7 cellular contexts compared by ENCODE assay signal in genomic region chr19:4792866-4793195, GRCh38. TPM values are rescaled to one million over a fixed set of nuclear protein-coding genes. Genes with fewer than 3 reads are reported as not detected.
A peak's percentile ranks its signal among the peaks of the same experiment; 100 is the strongest.
DNase-seq lines count a peak whose midpoint lies in the region; TF ChIP-seq lines count a peak whose summit lies in the region.
"Not testable (repeated sequence)": the region's sequence is repeated elsewhere in the genome, so short reads cannot be mapped to it uniquely, and the experiment has no call there.

No MANE protein-coding gene starts in this region.

- not testable (repeated sequence) for DNase-seq in NT2/D1 (ENCODE audit: low read depth, low spot score); activated CD4-positive, alpha-beta memory T cell treated with anti-CD3 and anti-CD28 coated beads, Interleukin-2, amount 10 ng/mL, durations not matched to agents 7 days and 5 days; breast epithelium (ENCODE audit: low spot score in 2 of 2); fibroblast of villous mesenchyme (ENCODE audit: low read depth); mesothelial cell of epicardium (ENCODE audit: low spot score in 2 of 2, unreplicated experiment in 2 of 2); retinal pigment epithelial cell (ENCODE audit: low read depth)

- not testable (repeated sequence) for TF ChIP-seq POLR2A in breast epithelium (IDR thresholded peaks at IDR 0.05)

- H3K4me3 Mint-ChIP-seq in activated CD4-positive, alpha-beta memory T cell treated with anti-CD3 and anti-CD28 coated beads, Interleukin-2, amount 10 ng/mL, durations not matched to agents 7 days and 5 days: peak overlapping the region; percentile 80
- peak overlapping the region; percentile 76 for H3K4me3 Mint-ChIP-seq in mesothelial cell of epicardium

- H3K4me3 ChIP-seq in GM08714 (ENCODE audit: low read length): peak overlapping the region; percentile 76; the same call in 1 of the 2 replicates
- peak overlapping the region; percentile 91 for H3K4me3 ChIP-seq in NT2/D1 (ENCODE audit: insufficient read length, low read depth)
- H3K4me3 ChIP-seq in breast epithelium: peak overlapping the region in 2 of 3 donors; percentile 74 to 85
- peak overlapping the region; percentile 81 for H3K4me3 ChIP-seq in fibroblast of villous mesenchyme (ENCODE audit: low read depth, low read length)
- peak overlapping the region; percentile 72 for H3K4me3 ChIP-seq in retinal pigment epithelial cell (ENCODE audit: low read length)

- H3K27me3 ChIP-seq in NT2/D1 (ENCODE audit: insufficient read depth, insufficient read length); breast epithelium: not testable (repeated sequence)

- H3K4me1 ChIP-seq in NT2/D1 (ENCODE audit: insufficient read depth, insufficient read length) (peaks cover 22% of the 10 kb centered on the region), breast epithelium (peaks cover 3 to 12% of the 10 kb centered on the region in 2 donors)

- H3K9me3 Mint-ChIP-seq in activated CD4-positive, alpha-beta memory T cell treated with anti-CD3 and anti-CD28 coated beads, Interleukin-2, amount 10 ng/mL, durations not matched to agents 7 days and 5 days; mesothelial cell of epicardium: not testable (repeated sequence)

- H3K36me3 ChIP-seq in NT2/D1 (ENCODE audit: insufficient read depth, insufficient read length, low read length): peaks cover 52% of the 10 kb centered on the region
- not testable (repeated sequence) for H3K36me3 ChIP-seq in breast epithelium

- H3K27me3 Mint-ChIP-seq in activated CD4-positive, alpha-beta memory T cell treated with anti-CD3 and anti-CD28 coated beads, Interleukin-2, amount 10 ng/mL, durations not matched to agents 7 days and 5 days; mesothelial cell of epicardium (ENCODE audit: low read depth): not testable (repeated sequence)

- peaks cover 43% of the 10 kb centered on the region for H3K4me1 Mint-ChIP-seq in activated CD4-positive, alpha-beta memory T cell treated with anti-CD3 and anti-CD28 coated beads, Interleukin-2, amount 10 ng/mL, durations not matched to agents 7 days and 5 days
- peaks cover 13% of the 10 kb centered on the region for H3K4me1 Mint-ChIP-seq in mesothelial cell of epicardium

- intact Hi-C loops in breast epithelium (cut with DNase I; ENCODE audit: low total_unique reads): not testable (repeated sequence)

- peak overlapping the region; percentile 99 for H3K9ac ChIP-seq in NT2/D1 (ENCODE audit: insufficient read length, low read depth)

- not testable (repeated sequence) for TF ChIP-seq CTCF in breast epithelium (IDR thresholded peaks at IDR 0.05); fibroblast of villous mesenchyme (IDR thresholded peaks at IDR 0.05; ENCODE audit: insufficient read depth, low read depth, low read length); mesothelial cell of epicardium (IDR thresholded peaks at IDR 0.05; ENCODE audit: unreplicated experiment); retinal pigment epithelial cell (conservative IDR thresholded peaks at IDR 0.05; ENCODE audit: low read depth, low read length)

- peaks cover 34% of the 10 kb centered on the region for H3K36me3 Mint-ChIP-seq in activated CD4-positive, alpha-beta memory T cell treated with anti-CD3 and anti-CD28 coated beads, Interleukin-2, amount 10 ng/mL, durations not matched to agents 7 days and 5 days (ENCODE audit: low read depth)
- not testable (repeated sequence) for H3K36me3 Mint-ChIP-seq in mesothelial cell of epicardium

- CTCF ChIA-PET in activated CD4-positive, alpha-beta memory T cell treated with anti-CD3 and anti-CD28 coated beads, Interleukin-2, amount 10 ng/mL, durations not matched to agents 7 days and 5 days (lab: Charles Lee): interaction anchor here (1.1 kb wide), 1 partner anchor 17 kb away, joined by 5 read pairs; no protein-coding TSS in a partner anchor

- peak overlapping the region; percentile 16 for H3K27ac Mint-ChIP-seq in activated CD4-positive, alpha-beta memory T cell treated with anti-CD3 and anti-CD28 coated beads, Interleukin-2, amount 10 ng/mL, durations not matched to agents 7 days and 5 days
- peak overlapping the region; percentile 75 for H3K27ac Mint-ChIP-seq in mesothelial cell of epicardium

- peak overlapping the region; percentile 89 to 93 for H3K27ac ChIP-seq in breast epithelium

- not testable (repeated sequence) for H3K9me3 ChIP-seq in NT2/D1 (ENCODE audit: insufficient read depth, low read length); breast epithelium

- POLR2A ChIA-PET in activated CD4-positive, alpha-beta memory T cell treated with anti-CD3 and anti-CD28 coated beads, Interleukin-2, amount 10 ng/mL, durations not matched to agents 7 days and 5 days (lab: Charles Lee): interaction anchor here (1.3 kb wide), 1 partner anchor 51 kb away, joined by 3 read pairs; no protein-coding TSS in a partner anchor

RNA-seq across cellular contexts. Expression of gene FEM1A, which starts 1.3 kb away (rescaled TPM):
- 10 to 100 TPM; 10.2 to 10.3 TPM for total RNA-seq in activated CD4-positive, alpha-beta memory T cell treated with anti-CD3 and anti-CD28 coated beads, Interleukin-2, amount 10 ng/mL, durations not matched to agents 7 days and 5 days
- 10 to 100 TPM; 10.4 to 17.6 (median 12.5) TPM for total RNA-seq in breast epithelium
- total RNA-seq in fibroblast of villous mesenchyme: 12.6 and 13.8 TPM in 2 replicates
- total RNA-seq in mesothelial cell of epicardium: 11.0 to 11.5 TPM (median 11.5 TPM) in 3 replicates

RNA-seq across cellular contexts. Expression of gene TICAM1, which starts 38.7 kb away (rescaled TPM):
- 10 to 100 TPM; 25.9 to 26.0 TPM for total RNA-seq in activated CD4-positive, alpha-beta memory T cell treated with anti-CD3 and anti-CD28 coated beads, Interleukin-2, amount 10 ng/mL, durations not matched to agents 7 days and 5 days
- total RNA-seq in breast epithelium: 1 to 10 TPM; 3.5 to 5.2 (median 4.7) TPM
- total RNA-seq in fibroblast of villous mesenchyme: 3.2 and 3.5 TPM in 2 replicates
- total RNA-seq in mesothelial cell of epicardium: 7.6 to 7.9 TPM (median 7.7 TPM) in 3 replicates
